In genomic region chr16:70789927-70790447, GRCh38 we compare ENCODE assay signal across 18 cellular contexts.
"Had no signal": no experiment of that assay in that cellular context is flagged by ENCODE, and none has a peak within 500 bp of the region (broad histone marks: within the 10 kb centered on the region; RNA-seq: fewer than 3 reads in every experiment).

No MANE protein-coding gene starts in this region.

- H3K9me3 ChIP-seq: body of pancreas, gastrocnemius medialis, heart right ventricle, right atrium auricular region, upper lobe of left lung had no signal

- H3K4me1 ChIP-seq: body of pancreas, heart right ventricle, right atrium auricular region had no signal

- H3K27me3 Mint-ChIP-seq: activated naive CD8-positive, alpha-beta T cell had no signal

- H3K27ac Mint-ChIP-seq: activated naive CD8-positive, alpha-beta T cell had no signal

- H3K27ac ChIP-seq: body of pancreas, heart right ventricle, right atrium auricular region, upper lobe of left lung had no signal

- ATAC-seq: activated CD4-positive, CD25-positive, alpha-beta regulatory T cell treated with anti-CD3 and anti-CD28 coated beads, Interleukin-2, amount 50 U/mL, for 24 hours; body of pancreas; stimulated activated naive CD8-positive, alpha-beta T cell treated with anti-CD3 and anti-CD28 coated beads, Interleukin-15, Interleukin-2, amounts not matched to agents 100 U/mL and 50 U/mL, for 24 hours had no signal

- H3K4me3 ChIP-seq: body of pancreas, gastrocnemius medialis, heart right ventricle, lung, right atrium auricular region, skin epidermis, upper lobe of left lung had no signal

- DNase-seq: activated CD4-positive, alpha-beta T cell treated with anti-CD3 and anti-CD28 coated beads, Interleukin-2, amount 50 U/mL, for 1 hour; activated T-cell treated with anti-CD3 and anti-CD28 coated beads for 4 hours; cortex of kidney; effector memory CD4-positive, alpha-beta T cell; midbrain; stimulated activated CD4-positive, alpha-beta T cell treated with anti-CD3 and anti-CD28 coated beads, Interleukin-4, amount 100 ng/mL, for 4 hours; stimulated activated CD8-positive, alpha-beta memory T cell treated with anti-CD3 and anti-CD28 coated beads, Interleukin-4, amount 100 ng/mL, for 48 hours; stimulated activated naive CD8-positive, alpha-beta T cell treated with anti-CD3 and anti-CD28 coated beads, Interleukin-15, Interleukin-2, amounts not matched to agents 100 U/mL and 50 U/mL, for 24 hours; T-helper 9 cell had no signal

- H3K27me3 ChIP-seq: body of pancreas, gastrocnemius medialis, heart right ventricle, right atrium auricular region, upper lobe of left lung had no signal

- H3K4me3 Mint-ChIP-seq: activated naive CD8-positive, alpha-beta T cell had no signal
